In the genomic region with DNA sequence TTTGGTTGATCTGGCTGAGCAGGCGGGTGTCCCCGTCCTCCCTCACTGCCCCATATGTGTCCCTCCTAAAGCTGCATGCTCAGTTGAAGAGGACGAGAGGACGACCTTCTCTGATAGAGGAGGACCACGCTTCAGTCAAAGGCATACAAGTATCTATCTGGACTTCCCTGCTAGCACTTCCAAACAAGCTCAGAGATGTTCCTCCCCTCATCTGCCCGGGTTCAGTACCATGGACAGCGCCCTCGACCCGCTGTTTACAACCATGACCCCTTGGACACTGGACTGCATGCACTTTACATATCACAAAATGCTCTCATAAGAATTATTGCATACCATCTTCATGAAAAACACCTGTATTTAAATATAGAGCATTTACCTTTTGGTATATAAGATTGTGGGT, we compare ENCODE assay signal across 1 cellular context.
TF ChIP-seq lines count a peak whose summit lies in the region.

No MANE protein-coding gene starts in this region.

TF ChIP-seq in K562, 482 proteins besides CTCF, POLR2A, EP300 and RAD21 (continued from another document and continues in another):
- no peak for TF ChIP-seq E2F8 (IDR thresholded peaks at IDR 0.05; ENCODE audit: low read depth, partially characterized antibody)
- TF ChIP-seq NUFIP1 (IDR thresholded peaks at IDR 0.05; ENCODE audit: partially characterized antibody) = no peak
- no peak for TF ChIP-seq ZNF316 (IDR thresholded peaks at IDR 0.05)
- TF ChIP-seq MYNN (IDR thresholded peaks at IDR 0.05) = no peak
- peak; percentile 42; the same call in 1 of the 2 replicates for TF ChIP-seq MYNN (CRISPR knock-in tag; IDR thresholded peaks at IDR 0.05)
- TF ChIP-seq ZBED1 (IDR thresholded peaks at IDR 0.05) = no peak
- no peak for TF ChIP-seq PCBP2 (IDR thresholded peaks at IDR 0.05; ENCODE audit: low read depth, low read length, poor library complexity, severe bottlenecking)
- TF ChIP-seq ZNF766 (CRISPR knock-in tag; conservative IDR thresholded peaks at IDR 0.05) = peak; percentile 66; the same call in 1 of the 2 replicates
- peak; percentile 50; the same call in 1 of the 2 replicates for TF ChIP-seq ZBTB7A (IDR thresholded peaks at IDR 0.05; ENCODE audit: borderline replicate concordance, control insufficient read depth, low read depth, low read length)
- TF ChIP-seq GMEB1 (CRISPR knock-in tag; IDR thresholded peaks at IDR 0.05) = no peak
- TF ChIP-seq SMAD4 (CRISPR knock-in tag; conservative IDR thresholded peaks at IDR 0.05) = 0 out of 2 replicates have a peak, but pooled peaks have one; percentile 41
- no peak for TF ChIP-seq U2AF2 (optimal IDR thresholded peaks at IDR 0.05; ENCODE audit: low read depth, low read length)
- TF ChIP-seq ZNF408 (CRISPR knock-in tag; IDR thresholded peaks at IDR 0.05; ENCODE audit: low read depth) = no peak
- no peak for TF ChIP-seq MCM7 (IDR thresholded peaks at IDR 0.05)
- no peak for TF ChIP-seq PHTF2 (CRISPR knock-in tag; IDR thresholded peaks at IDR 0.05)
- peak; percentile 98 for TF ChIP-seq MIER1 (IDR thresholded peaks at IDR 0.05; ENCODE audit: low read depth)
- TF ChIP-seq FOXK2 (conservative IDR thresholded peaks at IDR 0.05 in 1 of 2, IDR thresholded peaks at IDR 0.05 in 1 of 2; ENCODE audit: low read depth in 2 of 2) = peak; percentile 87 to 89
- no peak for TF ChIP-seq HNRNPLL (IDR thresholded peaks at IDR 0.05; ENCODE audit: low read depth, low read length, poor library complexity, severe bottlenecking)
- TF ChIP-seq POLR2H (tag; IDR thresholded peaks at IDR 0.05; ENCODE audit: low read depth) = no peak
- TF ChIP-seq BRD4 (IDR thresholded peaks at IDR 0.05) = no peak
- no peak for TF ChIP-seq PURB (CRISPR knock-in tag; IDR thresholded peaks at IDR 0.05; ENCODE audit: low read depth)
- no peak for TF ChIP-seq KDM2B (CRISPR knock-in tag; IDR thresholded peaks at IDR 0.05)
- no peak for TF ChIP-seq DACH1 (IDR thresholded peaks at IDR 0.05; ENCODE audit: partially characterized antibody)
- TF ChIP-seq CEBPB (tag; IDR thresholded peaks at IDR 0.05) = no peak
- peak in 1 of 2 experiments; percentile 62; a peak in 1 of 3 replicates for TF ChIP-seq CBX3 (IDR thresholded peaks at IDR 0.05; ENCODE audit: borderline replicate concordance in 1 of 2, low read length in 2 of 2)
- TF ChIP-seq NFYB (IDR thresholded peaks at IDR 0.05; ENCODE audit: extremely low read depth, insufficient read length) = no peak
- TF ChIP-seq ELF2 (CRISPR knock-in tag; IDR thresholded peaks at IDR 0.05) = no peak
- TF ChIP-seq IFI16 (CRISPR knock-in tag; IDR thresholded peaks at IDR 0.05) = no peak
- no peak for TF ChIP-seq ZNF239 (CRISPR knock-in tag; IDR thresholded peaks at IDR 0.05)
- TF ChIP-seq NEUROD1 (IDR thresholded peaks at IDR 0.05; ENCODE audit: borderline replicate concordance, low read depth, low read length, partially characterized antibody) = no peak
- TF ChIP-seq DMBX1 (CRISPR knock-in tag; IDR thresholded peaks at IDR 0.05; ENCODE audit: borderline replicate concordance) = peak; percentile 71; the same call in 1 of the 2 replicates
- no peak for TF ChIP-seq JUND (IDR thresholded peaks at IDR 0.05; ENCODE audit: borderline replicate concordance, low read depth, low read length)
- peak; percentile 22; the same call in 1 of the 3 replicates for TF ChIP-seq JUND (tag; IDR thresholded peaks at IDR 0.05; ENCODE audit: borderline replicate concordance, low read depth, low read length)
- TF ChIP-seq TEAD1 (CRISPR knock-in tag; IDR thresholded peaks at IDR 0.05) = peak; percentile 19 to 40; a peak in 1 of 4 replicates
- no peak for TF ChIP-seq TRIM28 (IDR thresholded peaks at IDR 0.05)
- TF ChIP-seq NCOA1 (IDR thresholded peaks at IDR 0.05; ENCODE audit: low read depth) = peak; percentile 60; the same call in 1 of the 2 replicates
- TF ChIP-seq TCF15 (CRISPR knock-in tag; IDR thresholded peaks at IDR 0.05) = 0 out of 2 replicates have a peak, but pooled peaks have one; percentile 36
- no peak for TF ChIP-seq RBM22 (IDR thresholded peaks at IDR 0.05; ENCODE audit: low read depth, low read length, poor library complexity, severe bottlenecking)
- peak in 1 of 2 experiments; percentile 84; a peak in 2 of 4 replicates for TF ChIP-seq SRF (CRISPR knock-in tag; IDR thresholded peaks at IDR 0.05)
- TF ChIP-seq TRIM24 (IDR thresholded peaks at IDR 0.05) = no peak
- no peak for TF ChIP-seq TOE1 (IDR thresholded peaks at IDR 0.05; ENCODE audit: borderline replicate concordance)
- TF ChIP-seq TOE1 (CRISPR knock-in tag; IDR thresholded peaks at IDR 0.05; ENCODE audit: borderline replicate concordance, low read depth) = no peak
- TF ChIP-seq, protein P1, sequence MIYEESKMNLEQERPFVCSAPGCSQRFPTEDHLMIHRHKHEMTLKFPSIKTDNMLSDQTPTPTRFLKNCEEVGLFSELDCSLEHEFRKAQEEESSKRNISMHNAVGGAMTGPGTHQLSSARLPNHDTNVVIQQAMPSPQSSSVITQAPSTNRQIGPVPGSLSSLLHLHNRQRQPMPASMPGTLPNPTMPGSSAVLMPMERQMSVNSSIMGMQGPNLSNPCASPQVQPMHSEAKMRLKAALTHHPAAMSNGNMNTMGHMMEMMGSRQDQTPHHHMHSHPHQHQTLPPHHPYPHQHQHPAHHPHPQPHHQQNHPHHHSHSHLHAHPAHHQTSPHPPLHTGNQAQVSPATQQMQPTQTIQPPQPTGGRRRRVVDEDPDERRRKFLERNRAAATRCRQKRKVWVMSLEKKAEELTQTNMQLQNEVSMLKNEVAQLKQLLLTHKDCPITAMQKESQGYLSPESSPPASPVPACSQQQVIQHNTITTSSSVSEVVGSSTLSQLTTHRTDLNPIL (CRISPR knock-in tag; IDR thresholded peaks at IDR 0.05) = no peak
- no peak for TF ChIP-seq ZFPM2 (CRISPR knock-in tag; IDR thresholded peaks at IDR 0.05)
- peak; percentile 45 to 78; a peak in 1 of 4 replicates for TF ChIP-seq SIN3A (IDR thresholded peaks at IDR 0.05; ENCODE audit: borderline replicate concordance in 2 of 2, control insufficient read depth in 1 of 2, low read depth in 2 of 2, low read length in 2 of 2)
- TF ChIP-seq RFX1 (IDR thresholded peaks at IDR 0.05) = no peak
- no peak for TF ChIP-seq PHF20 (IDR thresholded peaks at IDR 0.05; ENCODE audit: partially characterized antibody)
- TF ChIP-seq KDM4B (IDR thresholded peaks at IDR 0.05; ENCODE audit: borderline replicate concordance in 2 of 2, low read depth in 1 of 2) = no peak
- TF ChIP-seq EHMT2 (IDR thresholded peaks at IDR 0.05) = peak; percentile 99
- TF ChIP-seq SNRNP70 (optimal IDR thresholded peaks at IDR 0.05; ENCODE audit: low read depth, low read length) = no peak
- TF ChIP-seq, protein P2, sequence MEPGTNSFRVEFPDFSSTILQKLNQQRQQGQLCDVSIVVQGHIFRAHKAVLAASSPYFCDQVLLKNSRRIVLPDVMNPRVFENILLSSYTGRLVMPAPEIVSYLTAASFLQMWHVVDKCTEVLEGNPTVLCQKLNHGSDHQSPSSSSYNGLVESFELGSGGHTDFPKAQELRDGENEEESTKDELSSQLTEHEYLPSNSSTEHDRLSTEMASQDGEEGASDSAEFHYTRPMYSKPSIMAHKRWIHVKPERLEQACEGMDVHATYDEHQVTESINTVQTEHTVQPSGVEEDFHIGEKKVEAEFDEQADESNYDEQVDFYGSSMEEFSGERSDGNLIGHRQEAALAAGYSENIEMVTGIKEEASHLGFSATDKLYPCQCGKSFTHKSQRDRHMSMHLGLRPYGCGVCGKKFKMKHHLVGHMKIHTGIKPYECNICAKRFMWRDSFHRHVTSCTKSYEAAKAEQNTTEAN (CRISPR knock-in tag; IDR thresholded peaks at IDR 0.05) = no peak
- TF ChIP-seq ZFP1 (CRISPR knock-in tag; IDR thresholded peaks at IDR 0.05) = 0 out of 2 replicates have a peak, but pooled peaks have one; percentile 13
- no peak for TF ChIP-seq ZBTB34 (CRISPR knock-in tag; IDR thresholded peaks at IDR 0.05)
- TF ChIP-seq ZNF174 (CRISPR knock-in tag; IDR thresholded peaks at IDR 0.05) = no peak
- peak; percentile 54; the same call in 1 of the 2 replicates for TF ChIP-seq GABPB1 (CRISPR knock-in tag; IDR thresholded peaks at IDR 0.05)
- TF ChIP-seq, protein P3, sequence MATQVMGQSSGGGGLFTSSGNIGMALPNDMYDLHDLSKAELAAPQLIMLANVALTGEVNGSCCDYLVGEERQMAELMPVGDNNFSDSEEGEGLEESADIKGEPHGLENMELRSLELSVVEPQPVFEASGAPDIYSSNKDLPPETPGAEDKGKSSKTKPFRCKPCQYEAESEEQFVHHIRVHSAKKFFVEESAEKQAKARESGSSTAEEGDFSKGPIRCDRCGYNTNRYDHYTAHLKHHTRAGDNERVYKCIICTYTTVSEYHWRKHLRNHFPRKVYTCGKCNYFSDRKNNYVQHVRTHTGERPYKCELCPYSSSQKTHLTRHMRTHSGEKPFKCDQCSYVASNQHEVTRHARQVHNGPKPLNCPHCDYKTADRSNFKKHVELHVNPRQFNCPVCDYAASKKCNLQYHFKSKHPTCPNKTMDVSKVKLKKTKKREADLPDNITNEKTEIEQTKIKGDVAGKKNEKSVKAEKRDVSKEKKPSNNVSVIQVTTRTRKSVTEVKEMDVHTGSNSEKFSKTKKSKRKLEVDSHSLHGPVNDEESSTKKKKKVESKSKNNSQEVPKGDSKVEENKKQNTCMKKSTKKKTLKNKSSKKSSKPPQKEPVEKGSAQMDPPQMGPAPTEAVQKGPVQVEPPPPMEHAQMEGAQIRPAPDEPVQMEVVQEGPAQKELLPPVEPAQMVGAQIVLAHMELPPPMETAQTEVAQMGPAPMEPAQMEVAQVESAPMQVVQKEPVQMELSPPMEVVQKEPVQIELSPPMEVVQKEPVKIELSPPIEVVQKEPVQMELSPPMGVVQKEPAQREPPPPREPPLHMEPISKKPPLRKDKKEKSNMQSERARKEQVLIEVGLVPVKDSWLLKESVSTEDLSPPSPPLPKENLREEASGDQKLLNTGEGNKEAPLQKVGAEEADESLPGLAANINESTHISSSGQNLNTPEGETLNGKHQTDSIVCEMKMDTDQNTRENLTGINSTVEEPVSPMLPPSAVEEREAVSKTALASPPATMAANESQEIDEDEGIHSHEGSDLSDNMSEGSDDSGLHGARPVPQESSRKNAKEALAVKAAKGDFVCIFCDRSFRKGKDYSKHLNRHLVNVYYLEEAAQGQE (CRISPR knock-in tag; IDR thresholded peaks at IDR 0.05; ENCODE audit: low read depth) = peak; percentile 98
- TF ChIP-seq HEY1 (CRISPR knock-in tag; IDR thresholded peaks at IDR 0.05; ENCODE audit: borderline replicate concordance) = no peak
